In genomic region chr17:34504814-34505484, GRCh38 we compare ENCODE assay signal across 19 cellular contexts.
A peak's percentile ranks its signal among the peaks of the same experiment; 100 is the strongest.
DNase-seq lines count a peak whose midpoint lies in the region; ATAC-seq, FAIRE-seq and TF ChIP-seq lines count a peak whose summit lies in the region.
"Had no signal": no experiment of that assay in that cellular context is flagged by ENCODE, and none has a peak within 500 bp of the region (broad histone marks: within the 10 kb centered on the region; RNA-seq: fewer than 3 reads in every experiment).

No MANE protein-coding gene starts in this region.

- no peaks in the 10 kb centered on the region for H3K79me2 ChIP-seq in GM12878 (ENCODE audit: control insufficient read depth, insufficient read depth, low read length)

- H3K9me3 Mint-ChIP-seq in T-helper 2 cell treated with Interferon-gamma antibody and Interleukin-4, amounts not matched to agents 5 μg/mL and 100 μg/mL, for 36 hours = no peaks in the 10 kb centered on the region
- H3K9me3 Mint-ChIP-seq: CD4-positive, alpha-beta memory T cell; HFFc6 had no signal

- no peaks in the 10 kb centered on the region for H3K36me3 Mint-ChIP-seq in T-helper 2 cell treated with Interferon-gamma antibody and Interleukin-4, amounts not matched to agents 5 μg/mL and 100 μg/mL, for 36 hours (ENCODE audit: low read depth)
- H3K36me3 Mint-ChIP-seq: CD4-positive, alpha-beta memory T cell had no signal

- H3K27ac Mint-ChIP-seq in T-helper 2 cell treated with Interferon-gamma antibody and Interleukin-4, amounts not matched to agents 5 μg/mL and 100 μg/mL, for 36 hours = no peak overlapping the region
- H3K27ac Mint-ChIP-seq: CD4-positive, alpha-beta memory T cell; HFFc6 had no signal

- no peak for TF ChIP-seq EP300 in GM12878 (IDR thresholded peaks at IDR 0.05; ENCODE audit: borderline replicate concordance in 1 of 2, control insufficient read depth in 1 of 2, low read depth in 2 of 2, low read length in 2 of 2)

- in situ Hi-C loops in GM12878 (cut with MboI) = no loop called here
- in situ Hi-C loops in HAP-1 (cut with MboI; ENCODE audit: low sequenced_read_pairs) = no loop called here

- H3K4me1 ChIP-seq in GM12878 (ENCODE audit: control insufficient read depth, insufficient read depth, low read length) (peaks cover 9% of the 10 kb centered on the region), ascending aorta (no peaks in the 10 kb centered on the region), HAP-1 (no peaks in the 10 kb centered on the region)
- H3K4me1 ChIP-seq: A549, BE2C had no signal

- no peaks in the 10 kb centered on the region for H3K9me3 ChIP-seq in GM12878 (replicated peaks; ENCODE audit: control insufficient read depth, insufficient read depth, low read length)
- no peaks in the 10 kb centered on the region for H3K9me3 ChIP-seq in ascending aorta
- H3K9me3 ChIP-seq in HAP-1 = no peaks in the 10 kb centered on the region
- H3K9me3 ChIP-seq: A549, BE2C had no signal

- 17% methylated on average over 3 of the region's 3 CpGs for WGBS in GM12878 (ENCODE audit: insufficient coverage, insufficient replicate concordance, low lambda C conversion rate, missing lambda C conversion rate)

- no peak for TF ChIP-seq RAD21 in GM12878 (IDR thresholded peaks at IDR 0.05; ENCODE audit: insufficient read depth, low read depth, low read length)

- H3K27ac ChIP-seq in GM12878 (ENCODE audit: control insufficient read depth, insufficient read depth) (no peak overlapping the region), ascending aorta (no peak overlapping the region)
- H3K27ac ChIP-seq: A549, C4-2B had no signal

- no TSS peak for BruUV-seq in GM12878 (replicated peaks; lab: Mats Ljungman, UMichigan)

- H4K20me1 ChIP-seq in GM12878 (ENCODE audit: control insufficient read depth, insufficient read depth) = no peaks in the 10 kb centered on the region

- peaks cover 13% of the 10 kb centered on the region for H3K4me1 Mint-ChIP-seq in T-helper 2 cell treated with Interferon-gamma antibody and Interleukin-4, amounts not matched to agents 5 μg/mL and 100 μg/mL, for 36 hours (ENCODE audit: low read depth)
- H3K4me1 Mint-ChIP-seq: CD4-positive, alpha-beta memory T cell had no signal

- no peak for ATAC-seq in GM12878
- ATAC-seq: A549, HepG2 had no signal

- H2AFZ ChIP-seq in GM12878 (ENCODE audit: control insufficient read depth, low read depth, low read length) = no peak overlapping the region

- peaks cover 37% of the 10 kb centered on the region for H3K27me3 Mint-ChIP-seq in T-helper 2 cell treated with Interferon-gamma antibody and Interleukin-4, amounts not matched to agents 5 μg/mL and 100 μg/mL, for 36 hours (ENCODE audit: low read depth)

- no peak overlapping the region for H3K9ac ChIP-seq in GM12878 (ENCODE audit: control insufficient read depth, insufficient read depth, low read length)

- H3K27me3 ChIP-seq in GM12878 (replicated peaks in 1 of 2; ENCODE audit: control insufficient read depth in 2 of 2, insufficient read depth in 2 of 2, low read length in 1 of 2) (no peaks in the 10 kb centered on the region; a peak in 1 of 4 replicates), ascending aorta (no peaks in the 10 kb centered on the region), HAP-1 (ENCODE audit: low read depth) (peaks cover 5% of the 10 kb centered on the region; the same call in 1 of the 2 replicates)

- H3K4me3 Mint-ChIP-seq in T-helper 2 cell treated with Interferon-gamma antibody and Interleukin-4, amounts not matched to agents 5 μg/mL and 100 μg/mL, for 36 hours = peak overlapping the region; percentile 6
- H3K4me3 Mint-ChIP-seq: CD4-positive, alpha-beta memory T cell; HFFc6 had no signal

- intact Hi-C loops in GM12878 (cut with micrococcal nuclease; ENCODE audit: unreplicated experiment) = no loop called here
- intact Hi-C loops in ascending aorta (cut with DNase I) = no loop called here

- peak; percentile 19 for DNase-seq in GM12865 (ENCODE audit: low read depth)
- DNase-seq in GM19239 (ENCODE audit: insufficient read length, low spot score) = no peak
- DNase-seq in T-helper 2 cell treated with Interferon-gamma antibody and Interleukin-4, amounts not matched to agents 5 μg/mL and 100 μg/mL, for 36 hours (ENCODE audit: low spot score) = peak; percentile 10
- DNase-seq in GM12878 (ENCODE audit: low read depth, low spot score) = no peak
- no peak for DNase-seq in activated CD4-positive, CD25-positive, alpha-beta regulatory T cell (lab: John Stamatoyannopoulos, UW)
- DNase-seq in ascending aorta (ENCODE audit: low spot score in 2 of 2) = no peak
- DNase-seq in NCI-H2029 (lab: John Stamatoyannopoulos, UW) = no peak
- no peak for DNase-seq in HAP-1 (ENCODE audit: low spot score in 2 of 2)
- DNase-seq: BE2C; CD4-positive, alpha-beta memory T cell; DMS79; HCEC 1CT; HFFc6 had no signal

- FAIRE-seq in GM19239 (lab: Jason Lieb, UNC) (peak; percentile 8), GM12878 (lab: Jason Lieb, UNC) (no peak)
- FAIRE-seq: A549, GM12892, H1, HepG2, HTR-8/SVneo had no signal

- CTCF ChIA-PET in GM12878 (lab: Yijun Ruan, JAX) = interaction anchor here (1.3 kb wide), 1 partner anchor 39 kb away, joined by 3 read pairs; no protein-coding TSS in a partner anchor

- H3K4me3 ChIP-seq in GM12865 (ENCODE audit: low read depth, low read length) (no peak overlapping the region), GM12878 (no peak overlapping the region), ascending aorta (no peak overlapping the region), HAP-1 (no peak overlapping the region)
- H3K4me3 ChIP-seq: A549 had no signal

- no peak for TF ChIP-seq CTCF in GM12865 (IDR thresholded peaks at IDR 0.05; ENCODE audit: insufficient read depth, low read depth, low read length, missing control alignments)
- TF ChIP-seq CTCF in GM12878 (IDR thresholded peaks at IDR 0.05 in 2 of 3, conservative IDR thresholded peaks at IDR 0.05 in 1 of 3; ENCODE audit: control insufficient read depth in 2 of 3, extremely low read depth in 1 of 3, insufficient read depth in 1 of 3, low read depth in 3 of 3, low read length in 3 of 3) = no peak
- no peak for TF ChIP-seq CTCF in ascending aorta (IDR thresholded peaks at IDR 0.05)

- H3K36me3 ChIP-seq in GM12878 (ENCODE audit: control insufficient read depth in 2 of 2, insufficient read depth in 2 of 2, low read length in 1 of 2) = no peaks in the 10 kb centered on the region
- H3K36me3 ChIP-seq in ascending aorta = no peaks in the 10 kb centered on the region
- no peaks in the 10 kb centered on the region for H3K36me3 ChIP-seq in HAP-1 (replicated peaks)
- H3K36me3 ChIP-seq: BE2C had no signal

- SMC1A ChIA-PET in GM12878 (lab: Charles Lee; ENCODE audit: uncharacterized antibody, unreplicated experiment) = no interaction called here

- POLR2A ChIA-PET in GM12878 (lab: Charles Lee) = no interaction called here

- RAD21 ChIA-PET in GM12878 (lab: Charles Lee; ENCODE audit: unreplicated experiment) = no interaction called here

- no peak for TF ChIP-seq POLR2A in GM12878 (IDR thresholded peaks at IDR 0.05; ENCODE audit: low read depth, low read length)

- H3K4me2 ChIP-seq in GM12878 (ENCODE audit: control insufficient read depth, insufficient read depth) = 0 out of 2 replicates have a peak overlapping the region, but pooled peaks have one; percentile 15
- H3K4me2 ChIP-seq: A549 had no signal

TF ChIP-seq in GM12878, 131 proteins besides CTCF, POLR2A, EP300 and RAD21 (continues in another document):
- TF ChIP-seq RELA (IDR thresholded peaks at IDR 0.05; ENCODE audit: borderline replicate concordance, partially characterized antibody) = no peak
- TF ChIP-seq POU2F2 (IDR thresholded peaks at IDR 0.05; ENCODE audit: borderline replicate concordance, low read depth, low read length) = no peak
- TF ChIP-seq RFX5 (IDR thresholded peaks at IDR 0.05; ENCODE audit: low read depth, low read length) = no peak
- no peak for TF ChIP-seq RAD51 (IDR thresholded peaks at IDR 0.05)
- TF ChIP-seq SMC3 (IDR thresholded peaks at IDR 0.05; ENCODE audit: borderline replicate concordance, low read length) = no peak
- no peak for TF ChIP-seq REST (IDR thresholded peaks at IDR 0.05; ENCODE audit: low read depth, low read length)
- TF ChIP-seq GATAD2B (conservative IDR thresholded peaks at IDR 0.05; ENCODE audit: low read depth) = no peak
- TF ChIP-seq ETV6 (conservative IDR thresholded peaks at IDR 0.05 in 1 of 2, IDR thresholded peaks at IDR 0.05 in 1 of 2; ENCODE audit: borderline replicate concordance in 1 of 2, low read depth in 1 of 2) = no peak

Comparison
In these comparisons a context has a peak if more than half of its experiments do, and no peak if none do; other contexts are left out.
1. DNase-seq: peak in GM12865 (single experiment) and T-helper 2 cell treated with Interferon-gamma antibody and Interleukin-4, amounts not matched to agents 5 μg/mL and 100 μg/mL, for 36 hours (single experiment); none in GM19239 (single experiment), GM12878 (single experiment), activated CD4-positive, CD25-positive, alpha-beta regulatory T cell (0 of 4), ascending aorta (0 of 2), NCI-H2029 (single experiment) and HAP-1 (0 of 2).